Comparison of ENCODE assay signal across 8 cellular contexts in genomic region chr16:17467923-17468540, GRCh38. TPM values are rescaled to one million over a fixed set of nuclear protein-coding genes. Genes with fewer than 3 reads are reported as not detected.
DNase-seq lines count a peak whose midpoint lies in the region; ATAC-seq, FAIRE-seq and TF ChIP-seq lines count a peak whose summit lies in the region.

No MANE protein-coding gene starts in this region.

- peaks cover 24% of the 10 kb centered on the region for H3K4me1 ChIP-seq in left ventricle myocardium inferior

- H3K27me3 ChIP-seq in left ventricle myocardium inferior (ENCODE audit: low read depth), result peaks cover 69% of the 10 kb centered on the region

- H3K36me3 Mint-ChIP-seq in activated naive CD8-positive, alpha-beta T cell treated with anti-CD3 and anti-CD28 coated beads, Interleukin-2, amount 50 U/mL, for 24 hours (ENCODE audit: low read depth), result no peaks in the 10 kb centered on the region

- peak; percentile 31 for FAIRE-seq in GM18507 (lab: Jason Lieb, UNC)

- DNase-seq in AG04449 (ENCODE audit: low read depth, low spot score), result no peak
- no peak for DNase-seq in GM18507 (ENCODE audit: extremely low spot score, insufficient read length, low read depth)
- DNase-seq in NOMO-1 treated with DMSO at 0.1 percent for 48 hours (lab: John Stamatoyannopoulos, UW; ENCODE audit: unreplicated experiment), result peak; percentile 36
- DNase-seq in activated naive CD8-positive, alpha-beta T cell treated with anti-CD3 and anti-CD28 coated beads, Interleukin-2, amount 50 U/mL, for 24 hours, result peak; percentile 61
- peak; percentile 54 for DNase-seq in left ventricle myocardium inferior
- peak; percentile 95 for DNase-seq in pons (ENCODE audit: low spot score)
- no peak for DNase-seq in OCI-M2 (lab: John Stamatoyannopoulos, UW; ENCODE audit: unreplicated experiment)

- no peaks in the 10 kb centered on the region for H3K9me3 ChIP-seq in left ventricle myocardium inferior (replicated peaks)

- peaks cover 12% of the 10 kb centered on the region for H3K27me3 Mint-ChIP-seq in activated naive CD8-positive, alpha-beta T cell treated with anti-CD3 and anti-CD28 coated beads, Interleukin-2, amount 50 U/mL, for 24 hours

- peak overlapping the region; percentile 43 for H3K4me3 Mint-ChIP-seq in activated naive CD8-positive, alpha-beta T cell treated with anti-CD3 and anti-CD28 coated beads, Interleukin-2, amount 50 U/mL, for 24 hours

- H3K27ac ChIP-seq in left ventricle myocardium inferior (replicated peaks), result no peak overlapping the region

- CTCF ChIA-PET in AG04449 (lab: Yijun Ruan, JAX), result interaction anchor here (0.6 to 8.8 kb wide), 52 partner anchors 9 to 607 kb away, joined by 3 to 76 read pairs (median 3); no protein-coding TSS in a partner anchor

- H3K4me3 ChIP-seq in AG04449 (ENCODE audit: low read depth, low read length), result peak overlapping the region; percentile 84
- H3K4me3 ChIP-seq in left ventricle myocardium inferior, result no peak overlapping the region

- peak; percentile 42 for ATAC-seq in activated naive CD8-positive, alpha-beta T cell treated with anti-CD3 and anti-CD28 coated beads, Interleukin-2, amount 50 U/mL, for 24 hours
- no peak for ATAC-seq in GM18498 (IDR thresholded peaks at IDR 0.05; ENCODE audit: unreplicated experiment)

- H3K27ac Mint-ChIP-seq in activated naive CD8-positive, alpha-beta T cell treated with anti-CD3 and anti-CD28 coated beads, Interleukin-2, amount 50 U/mL, for 24 hours, result no peak overlapping the region

- no peaks in the 10 kb centered on the region for H3K9me3 Mint-ChIP-seq in activated naive CD8-positive, alpha-beta T cell treated with anti-CD3 and anti-CD28 coated beads, Interleukin-2, amount 50 U/mL, for 24 hours

- POLR2A ChIA-PET in AG04449 (lab: Yijun Ruan, JAX), result interaction anchor here (1.1 to 1.6 kb wide), 3 partner anchors 31 to 296 kb away, joined by 3 to 5 read pairs (median 3); no protein-coding TSS in a partner anchor

- intact Hi-C loops in left ventricle myocardium inferior (cut with micrococcal nuclease), result loop anchor here (10.0 kb wide), 1 partner anchor 193 kb away; no protein-coding TSS in a partner anchor

- H3K36me3 ChIP-seq in left ventricle myocardium inferior, result no peaks in the 10 kb centered on the region

- H3K4me1 Mint-ChIP-seq in activated naive CD8-positive, alpha-beta T cell treated with anti-CD3 and anti-CD28 coated beads, Interleukin-2, amount 50 U/mL, for 24 hours, result peaks cover 43% of the 10 kb centered on the region

- peak; percentile 93 for TF ChIP-seq CTCF in AG04449 (IDR thresholded peaks at IDR 0.05; ENCODE audit: insufficient read depth, low read length, missing control alignments)
- TF ChIP-seq CTCF in left ventricle myocardium inferior (IDR thresholded peaks at IDR 0.05; ENCODE audit: borderline replicate concordance), result peak; percentile 70

RNA-seq across cellular contexts. Expression of gene XYLT1, which starts 2.7 kb away (rescaled TPM):
- total RNA-seq in left ventricle myocardium inferior, result 1.4 TPM

Comparison
In these comparisons a context has a peak if more than half of its experiments do, and no peak if none do; other contexts are left out.
1. DNase-seq: peak in NOMO-1 treated with DMSO at 0.1 percent for 48 hours (single experiment), activated naive CD8-positive, alpha-beta T cell treated with anti-CD3 and anti-CD28 coated beads, Interleukin-2, amount 50 U/mL, for 24 hours (single experiment), left ventricle myocardium inferior (single experiment) and pons (single experiment); none in AG04449 (single experiment), GM18507 (single experiment) and OCI-M2 (single experiment).